In genomic region chr3:51092141-51092540, GRCh38 we compare ENCODE assay signal across 1 cellular context.
A peak's percentile ranks its signal among the peaks of the same experiment; 100 is the strongest.
TF ChIP-seq lines count a peak whose summit lies in the region.
"Not testable (repeated sequence)": the region's sequence is repeated elsewhere in the genome, so short reads cannot be mapped to it uniquely, and the experiment has no call there.

No MANE protein-coding gene starts in this region.

TF ChIP-seq in HepG2, 621 proteins besides CTCF, POLR2A, EP300 and RAD21 (continued from another document):
- TF ChIP-seq FOXP1 (IDR thresholded peaks at IDR 0.05) = not testable (repeated sequence)
- TF ChIP-seq FOXP1 (CRISPR knock-in tag; IDR thresholded peaks at IDR 0.05) = peak; percentile 13; the same call in 1 of the 2 replicates
- TF ChIP-seq ZNF574 (CRISPR knock-in tag; IDR thresholded peaks at IDR 0.05) = peak; percentile 20; the same call in 1 of the 2 replicates
- peak; percentile 97 for TF ChIP-seq ZNF331 (CRISPR knock-in tag; IDR thresholded peaks at IDR 0.05)
